ENCODE assay signal across 8 cellular contexts in genomic region chr17:41773190-41773588, GRCh38. TPM values are rescaled to one million over a fixed set of nuclear protein-coding genes. Genes with fewer than 3 reads are reported as not detected.
DNase-seq lines count a peak whose midpoint lies in the region; ATAC-seq and TF ChIP-seq lines count a peak whose summit lies in the region.

No MANE protein-coding gene starts in this region.

- H3K27me3 ChIP-seq in RWPE2 (ENCODE audit: insufficient read depth, poor library complexity, severe bottlenecking), result no peaks in the 10 kb centered on the region

- peaks cover 61% of the 10 kb centered on the region for H3K4me1 ChIP-seq in RWPE2 (ENCODE audit: insufficient read depth, poor library complexity, severe bottlenecking)

- peak overlapping the region; percentile 94 for H3K27ac ChIP-seq in RWPE2 (ENCODE audit: poor library complexity, severe bottlenecking)

- H3K36me3 ChIP-seq in RWPE2 (ENCODE audit: low read depth), result peaks cover 77% of the 10 kb centered on the region

- no peak overlapping the region for H3K4me3 Mint-ChIP-seq in progenitor cell of endocrine pancreas (ENCODE audit: low read depth)
- H3K4me3 Mint-ChIP-seq in activated naive CD8-positive, alpha-beta T cell treated with anti-CD3 and anti-CD28 coated beads, Interleukin-2, amount 50 U/mL, for 24 hours, result no peak overlapping the region

- DNase-seq in GM04504 (ENCODE audit: low read depth) (peak; percentile 38), RWPE2 (ENCODE audit: low spot score) (peak; percentile 97), fibroblast of the aortic adventitia (ENCODE audit: low read depth) (peak; percentile 64), progenitor cell of endocrine pancreas (ENCODE audit: low spot score, unreplicated experiment) (no peak)
- no peak for DNase-seq in activated naive CD8-positive, alpha-beta T cell treated with anti-CD3 and anti-CD28 coated beads, Interleukin-2, amount 50 U/mL, for 24 hours
- no peak for DNase-seq in stimulated activated CD4-positive, alpha-beta T cell treated with anti-CD3 and anti-CD28 coated beads, Interleukin-2, amount 100 ng/mL, for 24 hours

- no peaks in the 10 kb centered on the region for H3K9me3 Mint-ChIP-seq in progenitor cell of endocrine pancreas (ENCODE audit: low read depth)
- H3K9me3 Mint-ChIP-seq in activated naive CD8-positive, alpha-beta T cell treated with anti-CD3 and anti-CD28 coated beads, Interleukin-2, amount 50 U/mL, for 24 hours, result no peaks in the 10 kb centered on the region

- H3K27ac Mint-ChIP-seq in progenitor cell of endocrine pancreas, result peak overlapping the region; percentile 93
- no peak overlapping the region for H3K27ac Mint-ChIP-seq in activated naive CD8-positive, alpha-beta T cell treated with anti-CD3 and anti-CD28 coated beads, Interleukin-2, amount 50 U/mL, for 24 hours

- no peak overlapping the region for H3K4me3 ChIP-seq in RWPE2 (ENCODE audit: severe bottlenecking)
- H3K4me3 ChIP-seq in fibroblast of the aortic adventitia (ENCODE audit: low read depth, low read length), result no peak overlapping the region

- H3K9me3 ChIP-seq in RWPE2 (ENCODE audit: severe bottlenecking), result no peaks in the 10 kb centered on the region

- H3K36me3 Mint-ChIP-seq in progenitor cell of endocrine pancreas (ENCODE audit: insufficient read depth), result peaks cover 10% of the 10 kb centered on the region
- no peaks in the 10 kb centered on the region for H3K36me3 Mint-ChIP-seq in activated naive CD8-positive, alpha-beta T cell treated with anti-CD3 and anti-CD28 coated beads, Interleukin-2, amount 50 U/mL, for 24 hours (ENCODE audit: low read depth)

- ATAC-seq in RWPE2 (ENCODE audit: low read depth) (peak; percentile 83), GM21526 (IDR thresholded peaks at IDR 0.05; ENCODE audit: low FRiP score, unreplicated experiment) (no peak), HG03565 (IDR thresholded peaks at IDR 0.05; ENCODE audit: unreplicated experiment) (no peak)
- ATAC-seq in activated naive CD8-positive, alpha-beta T cell treated with anti-CD3 and anti-CD28 coated beads, Interleukin-2, amount 50 U/mL, for 24 hours, result no peak

- H3K4me1 Mint-ChIP-seq in progenitor cell of endocrine pancreas (ENCODE audit: low read depth), result peaks cover 22% of the 10 kb centered on the region
- no peaks in the 10 kb centered on the region for H3K4me1 Mint-ChIP-seq in activated naive CD8-positive, alpha-beta T cell treated with anti-CD3 and anti-CD28 coated beads, Interleukin-2, amount 50 U/mL, for 24 hours

- TF ChIP-seq CTCF in RWPE2 (IDR thresholded peaks at IDR 0.05; ENCODE audit: poor library complexity, severe bottlenecking), result no peak
- TF ChIP-seq CTCF in fibroblast of the aortic adventitia (IDR thresholded peaks at IDR 0.05; ENCODE audit: insufficient read depth, low read length), result no peak
- no peak for TF ChIP-seq CTCF in progenitor cell of endocrine pancreas (IDR thresholded peaks at IDR 0.05; ENCODE audit: unreplicated experiment)

- no peaks in the 10 kb centered on the region for H3K27me3 Mint-ChIP-seq in progenitor cell of endocrine pancreas
- no peaks in the 10 kb centered on the region for H3K27me3 Mint-ChIP-seq in activated naive CD8-positive, alpha-beta T cell treated with anti-CD3 and anti-CD28 coated beads, Interleukin-2, amount 50 U/mL, for 24 hours

RNA-seq across cellular contexts. Expression of gene JUP, which starts 13.3 kb away (rescaled TPM):
- total RNA-seq in fibroblast of the aortic adventitia (ENCODE audit: low replicate concordance), result 4.7 and 8.9 TPM in 2 replicates
- 195 and 199 TPM in 2 replicates for total RNA-seq in progenitor cell of endocrine pancreas

RNA-seq across cellular contexts. Expression of gene P3H4, which starts 38.6 kb away (rescaled TPM):
- total RNA-seq in fibroblast of the aortic adventitia (ENCODE audit: low replicate concordance) (30.2 and 35.5 TPM in 2 replicates), progenitor cell of endocrine pancreas (30.4 and 31.7 TPM in 2 replicates)

RNA-seq across cellular contexts. Expression of gene HAP1, which starts 38.7 kb away (rescaled TPM):
- under 0.01 TPM in 1 of 2 replicates, not detected in the other for total RNA-seq in fibroblast of the aortic adventitia (ENCODE audit: low replicate concordance)
- 13.7 and 14.9 TPM in 2 replicates for total RNA-seq in progenitor cell of endocrine pancreas

RNA-seq across cellular contexts. Expression of gene FKBP10, which starts 39.6 kb away (rescaled TPM):
- total RNA-seq in fibroblast of the aortic adventitia (ENCODE audit: low replicate concordance), result 187 and 270 TPM in 2 replicates
- 154 and 155 TPM in 2 replicates for total RNA-seq in progenitor cell of endocrine pancreas

Comparison
In these comparisons a context has a peak if more than half of its experiments do, and no peak if none do; other contexts are left out.
1. DNase-seq: peak in GM04504 (single experiment), RWPE2 (single experiment) and fibroblast of the aortic adventitia (single experiment); none in progenitor cell of endocrine pancreas (single experiment), activated naive CD8-positive, alpha-beta T cell treated with anti-CD3 and anti-CD28 coated beads, Interleukin-2, amount 50 U/mL, for 24 hours (single experiment) and stimulated activated CD4-positive, alpha-beta T cell treated with anti-CD3 and anti-CD28 coated beads, Interleukin-2, amount 100 ng/mL, for 24 hours (0 of 2).
2. RNA of gene JUP, which starts 13.3 kb away (total RNA-seq): 195 to 199 TPM in progenitor cell of endocrine pancreas; 4.7 to 8.9 TPM in fibroblast of the aortic adventitia; every median in the first group is over 10 times any median in the second.
3. RNA of gene HAP1, which starts 38.7 kb away (total RNA-seq): 13.7 to 14.9 TPM in progenitor cell of endocrine pancreas; under 0.01 TPM in fibroblast of the aortic adventitia; every median in the first group is over 10 times any median in the second.